26 cellular contexts compared by ENCODE assay signal in the genomic region with DNA sequence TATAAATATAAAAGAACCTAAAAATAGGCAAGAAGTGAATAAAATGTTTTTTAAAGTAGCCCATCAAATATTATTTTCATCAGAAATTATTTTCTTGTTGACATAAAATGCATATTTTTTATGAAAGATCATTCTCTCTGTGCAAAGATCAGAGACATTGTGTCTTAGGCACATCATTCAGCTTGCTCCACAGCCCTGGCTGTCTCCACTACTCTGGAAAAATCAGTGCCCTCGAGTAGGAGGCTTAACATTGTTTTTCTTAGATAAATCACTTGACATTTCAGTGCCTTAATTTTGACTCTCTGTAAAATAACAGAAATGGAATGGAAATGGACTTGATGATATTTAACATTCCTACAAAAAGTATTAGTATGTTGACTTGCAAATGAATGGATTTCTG.
DNase-seq lines count a peak whose midpoint lies in the region; ATAC-seq and TF ChIP-seq lines count a peak whose summit lies in the region.
"Had no signal": no experiment of that assay in that cellular context is flagged by ENCODE, and none has a peak within 500 bp of the region (broad histone marks: within the 10 kb centered on the region; RNA-seq: fewer than 3 reads in every experiment).

No MANE protein-coding gene starts in this region.

- no peak for TF ChIP-seq EP300 in gastroesophageal sphincter (IDR thresholded peaks at IDR 0.05)

- intact Hi-C loops in left ventricle myocardium inferior (cut with micrococcal nuclease) (no loop called here), heart left ventricle (cut with DNase I) (loop anchor here in 3 of 10 donors (5.0 to 10.0 kb wide), 3 partner anchors 70 to 78 kb away; partner anchors contain the start of gene FAT4 (in 1 of the 3)), ascending aorta (cut with DNase I) (no loop called here), lower lobe of right lung (cut with DNase I) (no loop called here)

- H3K27me3 ChIP-seq in left ventricle myocardium inferior (ENCODE audit: low read depth) (no peaks in the 10 kb centered on the region), heart left ventricle (no peaks in the 10 kb centered on the region), ascending aorta (no peaks in the 10 kb centered on the region), subcutaneous abdominal adipose tissue (ENCODE audit: control insufficient read depth in 5 of 5, insufficient read depth in 4 of 5, low read length in 5 of 5) (no peaks in the 10 kb centered on the region), lower lobe of right lung (ENCODE audit: low read depth) (no peaks in the 10 kb centered on the region), gastroesophageal sphincter (no peaks in the 10 kb centered on the region)
- H3K27me3 ChIP-seq: BLaER1, MG63, SJSA1 had no signal

- H3K4me1 ChIP-seq in left ventricle myocardium inferior (peaks cover 60% of the 10 kb centered on the region), heart left ventricle (peaks cover 10 to 80% (median 35%) of the 10 kb centered on the region in 12 donors), ascending aorta (peaks cover 9 to 31% of the 10 kb centered on the region in 2 donors), subcutaneous abdominal adipose tissue (ENCODE audit: control insufficient read depth in 5 of 5, insufficient read depth in 5 of 5, low read length in 5 of 5) (peaks cover 0 to 34% (median 22%) of the 10 kb centered on the region in 5 donors), lower lobe of right lung (peaks cover 9% of the 10 kb centered on the region), gastroesophageal sphincter (peaks cover 0 to 69% (median 19%) of the 10 kb centered on the region in 3 donors)

- no peaks in the 10 kb centered on the region for H3K36me3 ChIP-seq in left ventricle myocardium inferior
- H3K36me3 ChIP-seq in heart left ventricle, result no peaks in the 10 kb centered on the region
- no peaks in the 10 kb centered on the region for H3K36me3 ChIP-seq in ascending aorta
- no peaks in the 10 kb centered on the region for H3K36me3 ChIP-seq in subcutaneous abdominal adipose tissue (ENCODE audit: control insufficient read depth in 5 of 5, insufficient read depth in 5 of 5, low read length in 5 of 5)
- H3K36me3 ChIP-seq in lower lobe of right lung, result no peaks in the 10 kb centered on the region
- H3K36me3 ChIP-seq in gastroesophageal sphincter, result no peaks in the 10 kb centered on the region
- H3K36me3 ChIP-seq: BLaER1, MG63 had no signal

- no peak for DNase-seq in left ventricle myocardium inferior
- no peak for DNase-seq in heart left ventricle
- DNase-seq in ascending aorta (ENCODE audit: low spot score in 2 of 2), result no peak
- peak; percentile 14 for DNase-seq in left kidney (ENCODE audit: low read depth, low spot score)
- no peak for DNase-seq in lower lobe of right lung
- no peak for DNase-seq in superior temporal gyrus (ENCODE audit: extremely low spot score)
- DNase-seq: CD4-positive, CD25-positive, alpha-beta regulatory T cell; DMS153; DND-41; H7; KG1; MG63; NCI-H1105 treated with DMSO at 0.1 percent for 48 hours; NCI-H146; NCI-H1930; NCI-H2107; NCI-H446; NCI-H524 treated with DMSO at 0.1 percent for 48 hours; NCI-H774; PC-3 had no signal

- TF ChIP-seq POLR2A in heart left ventricle (IDR thresholded peaks at IDR 0.05) (no peak), gastroesophageal sphincter (IDR thresholded peaks at IDR 0.05) (no peak)

- WGBS in heart left ventricle, 4 donors, result 11 to 28% (median 14%) methylated on average over 1 of the region's 1 CpG
- 0 to 30% methylated on average over 1 of the region's 1 CpG for WGBS in gastroesophageal sphincter (ENCODE audit: low coverage in 1 of 2), 2 donors

- H3K4me3 ChIP-seq in left ventricle myocardium inferior (no peak overlapping the region), heart left ventricle (no peak overlapping the region), ascending aorta (peak overlapping the region in 1 of 2 donors; percentile 36), subcutaneous abdominal adipose tissue (ENCODE audit: low read depth in 1 of 5, low read length in 5 of 5) (no peak overlapping the region), lower lobe of right lung (no peak overlapping the region), gastroesophageal sphincter (no peak overlapping the region)
- H3K4me3 ChIP-seq: BLaER1, MG63, SJSA1 had no signal

- ATAC-seq in heart left ventricle (no peak), lower lobe of right lung (no peak), gastroesophageal sphincter (no peak)
- ATAC-seq: PC-3, Right ventricle myocardium inferior had no signal

- no peaks in the 10 kb centered on the region for H3K9me3 ChIP-seq in left ventricle myocardium inferior (replicated peaks)
- H3K9me3 ChIP-seq in heart left ventricle, result peaks cover 0 to 4% (median 0%) of the 10 kb centered on the region in 12 donors
- H3K9me3 ChIP-seq in ascending aorta, result no peaks in the 10 kb centered on the region
- H3K9me3 ChIP-seq in subcutaneous abdominal adipose tissue (ENCODE audit: control insufficient read depth in 5 of 5, low read length in 5 of 5), result no peaks in the 10 kb centered on the region
- no peaks in the 10 kb centered on the region for H3K9me3 ChIP-seq in lower lobe of right lung
- H3K9me3 ChIP-seq in gastroesophageal sphincter, result no peaks in the 10 kb centered on the region
- H3K9me3 ChIP-seq: BLaER1, SJSA1 had no signal

- H3K27ac ChIP-seq in left ventricle myocardium inferior (replicated peaks) (peak overlapping the region; percentile 83), heart left ventricle (peak overlapping the region in 6 of 12 donors; percentile 7 to 28 (median 14)), ascending aorta (peak overlapping the region; percentile 14 to 91), subcutaneous abdominal adipose tissue (ENCODE audit: low read depth, low read length) (peak overlapping the region; percentile 5), lower lobe of right lung (no peak overlapping the region), gastroesophageal sphincter (peak overlapping the region in 2 of 4 donors; percentile 0 to 29)
- H3K27ac ChIP-seq: 22Rv1, BLaER1, SJSA1 had no signal

- H3K9ac ChIP-seq in subcutaneous abdominal adipose tissue (ENCODE audit: low read length in 5 of 5), result no peak overlapping the region
- H3K9ac ChIP-seq: BLaER1 had no signal

- TF ChIP-seq CTCF in left ventricle myocardium inferior (IDR thresholded peaks at IDR 0.05; ENCODE audit: borderline replicate concordance) (no peak), heart left ventricle (IDR thresholded peaks at IDR 0.05) (no peak), ascending aorta (IDR thresholded peaks at IDR 0.05) (no peak), lower lobe of right lung (IDR thresholded peaks at IDR 0.05) (no peak), gastroesophageal sphincter (IDR thresholded peaks at IDR 0.05) (no peak)
